Comparison of ENCODE assay signal across 15 cellular contexts in the genomic region with DNA sequence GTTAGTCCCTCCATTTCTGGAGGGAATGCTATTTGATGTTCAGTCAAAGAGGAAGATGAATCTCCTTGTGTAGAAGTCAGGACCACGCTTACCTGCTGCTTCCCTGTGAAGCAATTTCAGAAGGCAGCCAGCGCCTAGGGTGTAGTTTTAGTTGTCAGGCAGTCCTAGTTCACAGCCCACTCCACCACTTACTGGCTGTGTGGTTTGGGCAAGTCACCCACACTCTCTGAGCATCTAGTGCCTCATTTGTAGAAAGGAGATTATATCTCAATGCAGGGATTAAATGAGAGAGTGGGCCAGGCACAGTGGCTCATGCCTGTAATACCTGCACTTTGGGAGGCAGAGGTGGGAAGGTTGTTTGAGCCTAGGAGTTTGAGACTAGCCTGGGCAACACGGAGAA. TPM values are rescaled to one million over a fixed set of nuclear protein-coding genes. Genes with fewer than 3 reads are reported as not detected.
"Had no signal": no experiment of that assay in that cellular context is flagged by ENCODE, and none has a peak within 500 bp of the region (broad histone marks: within the 10 kb centered on the region; RNA-seq: fewer than 3 reads in every experiment).

No MANE protein-coding gene starts in this region.

RNA-seq across cellular contexts. Expression of gene MT1H, which starts 2.6 kb away (rescaled TPM):
- total RNA-seq: activated CD4-positive, alpha-beta memory T cell treated with anti-CD3 and anti-CD28 coated beads, Interleukin-2, amount 10 ng/mL, durations not matched to agents 7 days and 5 days; activated CD8-positive, alpha-beta memory T cell treated with anti-CD3 and anti-CD28 coated beads, Interleukin-2, amount 10 ng/mL, durations not matched to agents 7 days and 5 days; activated naive CD8-positive, alpha-beta T cell treated with anti-CD3 and anti-CD28 coated beads, Interleukin-2, amount 10 ng/mL, durations not matched to agents 7 days and 5 days; activated T-helper 2 cell treated with anti-CD3 and anti-CD28 coated beads, Interferon-gamma antibody, Interleukin-2, Interleukin-4, amounts not matched to agents 10 μg/mL and 5 μg/mL and 100 μg/mL, durations not matched to agents 14 hours and 24 hours and 36 hours; ascending aorta; bronchial epithelial cell; cardiac muscle cell; chondrocyte; T-helper 17 cell had no signal
- polyA plus RNA-seq: cardiac muscle cell had no signal

RNA-seq across cellular contexts. Expression of gene MT1G, which starts 4.3 kb away (rescaled TPM):
- total RNA-seq: bronchial epithelial cell, cardiac muscle cell had no signal
- polyA plus RNA-seq: cardiac muscle cell had no signal

RNA-seq across cellular contexts. Expression of gene MT1F, which starts 14.4 kb away (rescaled TPM):
- total RNA-seq: cardiac muscle cell had no signal
- polyA plus RNA-seq: cardiac muscle cell had no signal

RNA-seq across cellular contexts. Expression of gene MT1B, which starts 20.5 kb away (rescaled TPM):
- total RNA-seq: activated CD4-positive, alpha-beta memory T cell treated with anti-CD3 and anti-CD28 coated beads, Interleukin-2, amount 10 ng/mL, durations not matched to agents 7 days and 5 days; activated CD4-positive, alpha-beta T cell treated with anti-CD3 and anti-CD28 coated beads for 36 hours; activated CD4-positive, alpha-beta T cell treated with anti-CD3 and anti-CD28 coated beads, Interleukin-2, amount 10 ng/mL, durations not matched to agents 7 days and 5 days; activated CD8-positive, alpha-beta memory T cell treated with anti-CD3 and anti-CD28 coated beads, Interleukin-2, amount 10 ng/mL, durations not matched to agents 7 days and 5 days; activated CD8-positive, alpha-beta T cell treated with anti-CD3 and anti-CD28 coated beads, Interleukin-2, amount 10 ng/mL, durations not matched to agents 7 days and 5 days; activated naive CD8-positive, alpha-beta T cell treated with anti-CD3 and anti-CD28 coated beads, Interleukin-2, amount 10 ng/mL, durations not matched to agents 7 days and 5 days; activated T-helper 1 cell treated with anti-CD3 and anti-CD28 coated beads, Interleukin-12 subunit alpha, Interleukin-12 subunit beta, Interleukin-2, Interleukin-4 antibody, amounts not matched to agents 30 ng/mL and 10 ng/mL and 1 ng/mL, durations not matched to agents 14 hours and 24 hours and 36 hours; activated T-helper 2 cell treated with anti-CD3 and anti-CD28 coated beads, Interferon-gamma antibody, Interleukin-2, Interleukin-4, amounts not matched to agents 10 μg/mL and 5 μg/mL and 100 μg/mL, durations not matched to agents 14 hours and 24 hours and 36 hours; ascending aorta; bronchial epithelial cell; cardiac muscle cell; chondrocyte; T-helper 17 cell; T-helper 2 cell treated with Interferon-gamma antibody and Interleukin-4, amounts not matched to agents 100 ng/mL and 5 ng/mL, for 36 hours; WTC11 had no signal
- polyA plus RNA-seq: cardiac muscle cell had no signal
